In the genomic region with DNA sequence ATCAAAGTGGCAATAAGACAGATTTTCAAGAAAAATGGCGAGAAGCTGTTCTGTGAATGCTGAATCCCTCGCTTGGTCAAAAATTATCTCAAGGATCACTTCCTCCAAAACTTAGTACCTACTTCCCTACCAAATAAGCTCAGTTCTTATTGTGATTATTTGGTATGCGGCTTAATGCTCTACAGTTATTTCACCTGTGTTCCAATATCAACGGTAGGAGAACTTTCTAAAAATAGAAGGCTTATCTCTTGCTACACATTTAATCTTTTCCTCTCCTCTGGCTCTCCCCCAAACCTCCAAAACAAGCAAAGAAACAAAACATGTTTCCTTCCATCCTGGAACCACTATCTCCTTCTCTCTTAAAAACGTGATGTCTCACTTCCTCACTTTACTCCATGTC, we compare ENCODE assay signal across 34 cellular contexts. TPM values are rescaled to one million over a fixed set of nuclear protein-coding genes. Genes with fewer than 3 reads are reported as not detected.
DNase-seq lines count a peak whose midpoint lies in the region; ATAC-seq and TF ChIP-seq lines count a peak whose summit lies in the region.
"Had no signal": no experiment of that assay in that cellular context is flagged by ENCODE, and none has a peak within 500 bp of the region (broad histone marks: within the 10 kb centered on the region; RNA-seq: fewer than 3 reads in every experiment).

No MANE protein-coding gene starts in this region.

- no peak overlapping the region for H3K4me2 ChIP-seq in IMR-90 (ENCODE audit: low read depth, low read length)
- peak overlapping the region; percentile 26 for H3K4me2 ChIP-seq in OCI-LY3 (ENCODE audit: low read length)

- H3K4me3 Mint-ChIP-seq in dendritic cell treated with granulocyte-macrophage colony-stimulating factor and Interleukin-4, amounts not matched to agents 40 ng/mL and 50 ng/mL, for 4 days = no peak overlapping the region
- no peak overlapping the region for H3K4me3 Mint-ChIP-seq in progenitor cell of endocrine pancreas (ENCODE audit: low read depth)
- no peak overlapping the region for H3K4me3 Mint-ChIP-seq in activated CD8-positive, alpha-beta memory T cell treated with anti-CD3 and anti-CD28 coated beads, Interleukin-2, amount 10 ng/mL, durations not matched to agents 7 days and 5 days
- H3K4me3 Mint-ChIP-seq: activated naive CD8-positive, alpha-beta T cell treated with anti-CD3 and anti-CD28 coated beads, Interleukin-2, amount 50 U/mL, for 24 hours; activated T-cell treated with anti-CD3 and anti-CD28 coated beads, Interleukin-2, amount 50 U/mL, for 24 hours; IgD-negative memory B cell; immature natural killer cell; naive thymus-derived CD4-positive, alpha-beta T cell; T-helper 2 cell treated with Interferon-gamma antibody and Interleukin-4, amounts not matched to agents 5 μg/mL and 100 μg/mL, for 36 hours had no signal

- H3K4me1 ChIP-seq in IMR-90 (ENCODE audit: control insufficient read depth, insufficient read depth, low read length) = peaks cover 13% of the 10 kb centered on the region
- peaks cover 21% of the 10 kb centered on the region for H3K4me1 ChIP-seq in OCI-LY3 (ENCODE audit: low read length)
- peaks cover 4% of the 10 kb centered on the region for H3K4me1 ChIP-seq in upper lobe of right lung

- no peak overlapping the region for H3K27ac ChIP-seq in IMR-90 (ENCODE audit: insufficient read depth, low read length)
- H3K27ac ChIP-seq in OCI-LY3 (ENCODE audit: low read length) = no peak overlapping the region
- H3K27ac ChIP-seq in dorsolateral prefrontal cortex = no peak overlapping the region
- no peak overlapping the region for H3K27ac ChIP-seq in upper lobe of right lung
- H3K27ac ChIP-seq: brain microvascular endothelial cell, colonic mucosa, gastrocnemius medialis, left lung, skin epidermis, WERI-Rb-1 had no signal

- H3K9ac ChIP-seq in IMR-90 (ENCODE audit: low read depth, low read length) = no peak overlapping the region
- H3K9ac ChIP-seq in OCI-LY3 (ENCODE audit: low read length) = no peak overlapping the region

- no peak overlapping the region for H2BK120ac ChIP-seq in IMR-90 (ENCODE audit: low read depth, low read length)

- H3K27me3 Mint-ChIP-seq in dendritic cell treated with granulocyte-macrophage colony-stimulating factor and Interleukin-4, amounts not matched to agents 40 ng/mL and 50 ng/mL, for 4 days = no peaks in the 10 kb centered on the region
- H3K27me3 Mint-ChIP-seq in progenitor cell of endocrine pancreas = no peaks in the 10 kb centered on the region
- H3K27me3 Mint-ChIP-seq in activated CD8-positive, alpha-beta memory T cell treated with anti-CD3 and anti-CD28 coated beads, Interleukin-2, amount 10 ng/mL, durations not matched to agents 7 days and 5 days = no peaks in the 10 kb centered on the region
- H3K27me3 Mint-ChIP-seq: activated T-cell treated with anti-CD3 and anti-CD28 coated beads, Interleukin-2, amount 50 U/mL, for 24 hours; IgD-negative memory B cell had no signal

- peaks cover 8% of the 10 kb centered on the region for H3K9me1 ChIP-seq in IMR-90 (ENCODE audit: insufficient read depth, low read length)

- H4K20me1 ChIP-seq in IMR-90 (ENCODE audit: insufficient read depth, low read length) (peaks cover 4% of the 10 kb centered on the region; the same call in 1 of the 2 replicates), OCI-LY3 (ENCODE audit: insufficient read depth, low read length) (no peaks in the 10 kb centered on the region)

- DNase-seq in IMR-90 (no peak), progenitor cell of endocrine pancreas (ENCODE audit: low spot score, unreplicated experiment) (no peak), dorsolateral prefrontal cortex (no peak), upper lobe of right lung (no peak)
- DNase-seq in activated CD8-positive, alpha-beta memory T cell treated with anti-CD3 and anti-CD28 coated beads, Interleukin-2, amount 10 ng/mL, durations not matched to agents 7 days and 5 days = no peak
- no peak for DNase-seq in activated naive CD4-positive, alpha-beta T cell treated with Interleukin-2 at 50 U/mL for 16 hours
- DNase-seq: activated CD4-positive, alpha-beta T cell treated with anti-CD3 and anti-CD28 coated beads for 48 hours; activated gamma-delta T cell treated with Interleukin-2 at 50 U/mL for 16 hours; activated naive CD8-positive, alpha-beta T cell treated with anti-CD3 and anti-CD28 coated beads, Interleukin-2, amount 50 U/mL, for 24 hours; activated T-cell treated with anti-CD3 and anti-CD28 coated beads, Interleukin-2, amount 50 U/mL, for 24 hours; brain microvascular endothelial cell; C1 segment of cervical spinal cord; colonic mucosa; gastrocnemius medialis; hippocampal formation; immature natural killer cell; left lung; midbrain; naive thymus-derived CD4-positive, alpha-beta T cell; NCI-H2081; NCI-H2227 treated with DMSO at 0.1 percent for 48 hours; occipital lobe; SHP77; stimulated activated naive CD8-positive, alpha-beta T cell treated with anti-CD3 and anti-CD28 coated beads, Interleukin-15, Interleukin-2, amounts not matched to agents 100 U/mL and 50 U/mL, for 24 hours; WERI-Rb-1 had no signal

- H3K27ac Mint-ChIP-seq in dendritic cell treated with granulocyte-macrophage colony-stimulating factor and Interleukin-4, amounts not matched to agents 40 ng/mL and 50 ng/mL, for 4 days = peak overlapping the region; percentile 77
- H3K27ac Mint-ChIP-seq in progenitor cell of endocrine pancreas = peak overlapping the region; percentile 78
- H3K27ac Mint-ChIP-seq in activated CD8-positive, alpha-beta memory T cell treated with anti-CD3 and anti-CD28 coated beads, Interleukin-2, amount 10 ng/mL, durations not matched to agents 7 days and 5 days = no peak overlapping the region
- H3K27ac Mint-ChIP-seq: activated naive CD8-positive, alpha-beta T cell treated with anti-CD3 and anti-CD28 coated beads, Interleukin-2, amount 50 U/mL, for 24 hours; activated T-cell treated with anti-CD3 and anti-CD28 coated beads, Interleukin-2, amount 50 U/mL, for 24 hours; IgD-negative memory B cell; immature natural killer cell; naive thymus-derived CD4-positive, alpha-beta T cell; T-helper 2 cell treated with Interferon-gamma antibody and Interleukin-4, amounts not matched to agents 5 μg/mL and 100 μg/mL, for 36 hours had no signal

- H3K36me3 ChIP-seq in IMR-90 (ENCODE audit: control insufficient read depth, insufficient read depth, low read length) (no peaks in the 10 kb centered on the region; the same call in 1 of the 2 replicates), OCI-LY3 (replicated peaks; ENCODE audit: low read depth, low read length) (no peaks in the 10 kb centered on the region), upper lobe of right lung (no peaks in the 10 kb centered on the region)
- H3K36me3 ChIP-seq: brain microvascular endothelial cell, colonic mucosa, esophagus muscularis mucosa, gastrocnemius medialis, left lung, thoracic aorta, WERI-Rb-1 had no signal

- H4K5ac ChIP-seq in IMR-90 (ENCODE audit: low read depth, low read length) = no peak overlapping the region; the same call in 1 of the 2 replicates

- H3K23ac ChIP-seq in IMR-90 (ENCODE audit: low read depth, low read length) = no peak overlapping the region

- intact Hi-C loops in IMR-90 (cut with micrococcal nuclease) (loop anchor here (5.0 kb wide), 1 partner anchor 70 kb away; no protein-coding TSS in a partner anchor), dorsolateral prefrontal cortex (cut with DNase I) (no loop called here), upper lobe of right lung (cut with DNase I) (no loop called here)
- intact Hi-C loops in dendritic cell treated with granulocyte-macrophage colony-stimulating factor and Interleukin-4, amounts not matched to agents 40 ng/mL and 50 ng/mL, for 4 days (cut with micrococcal nuclease) = no loop called here

- peaks cover 26% of the 10 kb centered on the region for H3K36me3 Mint-ChIP-seq in dendritic cell treated with granulocyte-macrophage colony-stimulating factor and Interleukin-4, amounts not matched to agents 40 ng/mL and 50 ng/mL, for 4 days (ENCODE audit: low read depth)
- H3K36me3 Mint-ChIP-seq in progenitor cell of endocrine pancreas (ENCODE audit: insufficient read depth) = peaks cover 9% of the 10 kb centered on the region
- no peaks in the 10 kb centered on the region for H3K36me3 Mint-ChIP-seq in activated CD8-positive, alpha-beta memory T cell treated with anti-CD3 and anti-CD28 coated beads, Interleukin-2, amount 10 ng/mL, durations not matched to agents 7 days and 5 days
- H3K36me3 Mint-ChIP-seq: IgD-negative memory B cell; immature natural killer cell; naive thymus-derived CD4-positive, alpha-beta T cell had no signal

- TF ChIP-seq CTCF in IMR-90 (conservative IDR thresholded peaks at IDR 0.05; ENCODE audit: low read depth, low read length) (no peak), OCI-LY3 (IDR thresholded peaks at IDR 0.05; ENCODE audit: low read depth, low read length) (no peak), progenitor cell of endocrine pancreas (IDR thresholded peaks at IDR 0.05; ENCODE audit: unreplicated experiment) (no peak), dorsolateral prefrontal cortex (IDR thresholded peaks at IDR 0.05 in 54 of 56, conservative IDR thresholded peaks at IDR 0.05 in 2 of 56; ENCODE audit: low read depth in 1 of 56, partially characterized antibody in 56 of 56) (no peak), upper lobe of right lung (IDR thresholded peaks at IDR 0.05) (no peak)

- no peak overlapping the region for H4K91ac ChIP-seq in IMR-90 (ENCODE audit: insufficient read depth, low read depth, low read length)

- H3K4me1 Mint-ChIP-seq in dendritic cell treated with granulocyte-macrophage colony-stimulating factor and Interleukin-4, amounts not matched to agents 40 ng/mL and 50 ng/mL, for 4 days (ENCODE audit: low read depth) = peaks cover 53% of the 10 kb centered on the region
- H3K4me1 Mint-ChIP-seq in progenitor cell of endocrine pancreas (ENCODE audit: low read depth) = peaks cover 75% of the 10 kb centered on the region
- H3K4me1 Mint-ChIP-seq in activated CD8-positive, alpha-beta memory T cell treated with anti-CD3 and anti-CD28 coated beads, Interleukin-2, amount 10 ng/mL, durations not matched to agents 7 days and 5 days = no peaks in the 10 kb centered on the region
- H3K4me1 Mint-ChIP-seq: activated naive CD8-positive, alpha-beta T cell treated with anti-CD3 and anti-CD28 coated beads, Interleukin-2, amount 50 U/mL, for 24 hours; IgD-negative memory B cell; immature natural killer cell; naive thymus-derived CD4-positive, alpha-beta T cell had no signal

- no peak overlapping the region for H2BK5ac ChIP-seq in IMR-90 (ENCODE audit: low read depth, low read length, poor library complexity, severe bottlenecking)

- H3K79me1 ChIP-seq in IMR-90 (ENCODE audit: low read depth in 1 of 2, low read length in 2 of 2) = peaks cover 31 to 44% of the 10 kb centered on the region in 2 experiments

- H3K18ac ChIP-seq in IMR-90 (ENCODE audit: low read depth, low read length) = peak overlapping the region; percentile 18; the same call in 1 of the 2 replicates

- ATAC-seq in IMR-90 (ENCODE audit: low read depth) (no peak), upper lobe of right lung (no peak)
- no peak for ATAC-seq in activated CD8-positive, alpha-beta memory T cell treated with anti-CD3 and anti-CD28 coated beads, Interleukin-2, amount 10 ng/mL, durations not matched to agents 7 days and 5 days
- ATAC-seq: activated naive CD8-positive, alpha-beta T cell treated with anti-CD3 and anti-CD28 coated beads, Interleukin-2, amount 50 U/mL, for 24 hours; gastrocnemius medialis; left lung; naive thymus-derived CD4-positive, alpha-beta T cell; stimulated activated naive CD8-positive, alpha-beta T cell treated with anti-CD3 and anti-CD28 coated beads, Interleukin-15, Interleukin-2, amounts not matched to agents 100 U/mL and 50 U/mL, for 24 hours had no signal

- no peaks in the 10 kb centered on the region for H3K79me2 ChIP-seq in OCI-LY3 (ENCODE audit: low read length)

- H3K4me3 ChIP-seq in IMR-90 (ENCODE audit: insufficient read depth, low read depth, low read length) (no peak overlapping the region), OCI-LY3 (ENCODE audit: low read length) (no peak overlapping the region), dorsolateral prefrontal cortex (no peak overlapping the region), upper lobe of right lung (no peak overlapping the region)
- H3K4me3 ChIP-seq: colonic mucosa, esophagus muscularis mucosa, gastrocnemius medialis, left lung, skin epidermis, thoracic aorta had no signal

- no peak overlapping the region for H3K4ac ChIP-seq in IMR-90 (ENCODE audit: low read depth, low read length)

- H3K56ac ChIP-seq in IMR-90 (ENCODE audit: extremely low read depth, insufficient read depth, low read length) = no peak overlapping the region

- no peak overlapping the region for H2AK5ac ChIP-seq in IMR-90 (ENCODE audit: low read depth, low read length)

- in situ Hi-C loops in IMR-90 (cut with MboI; ENCODE audit: low sequenced_read_pairs) = loop anchor here (25.0 kb wide), 1 partner anchor 995 kb away; a partner anchor contains a TSS

- no peak overlapping the region for H3K14ac ChIP-seq in IMR-90 (replicated peaks; ENCODE audit: low read depth, low read length)

- CTCF ChIA-PET in IMR-90 (lab: Yijun Ruan, JAX) = no interaction called here
- CTCF ChIA-PET in activated CD8-positive, alpha-beta memory T cell treated with anti-CD3 and anti-CD28 coated beads, Interleukin-2, amount 10 ng/mL, durations not matched to agents 7 days and 5 days (lab: Charles Lee) = no interaction called here

- no peak overlapping the region for H4K8ac ChIP-seq in IMR-90 (ENCODE audit: low read depth in 2 of 2, low read length in 2 of 2)

- H2AK9ac ChIP-seq in IMR-90 (replicated peaks; ENCODE audit: low read depth, low read length, poor library complexity) = no peak overlapping the region

- BruUV-seq in IMR-90 (replicated peaks; lab: Mats Ljungman, UMichigan) = no TSS peak

- H3K27me3 ChIP-seq in IMR-90 (ENCODE audit: control insufficient read depth, insufficient read depth, low read length) (no peaks in the 10 kb centered on the region), OCI-LY3 (ENCODE audit: low read depth, low read length) (no peaks in the 10 kb centered on the region), dorsolateral prefrontal cortex (no peaks in the 10 kb centered on the region), upper lobe of right lung (no peaks in the 10 kb centered on the region)
- H3K27me3 ChIP-seq: brain microvascular endothelial cell, colonic mucosa, esophagus muscularis mucosa, gastrocnemius medialis, left lung had no signal

- TF ChIP-seq RAD21 in IMR-90 (IDR thresholded peaks at IDR 0.05; ENCODE audit: low read length) = no peak

- POLR2A ChIA-PET in IMR-90 (lab: Charles Lee; ENCODE audit: unreplicated experiment) = no interaction called here

- H3K9me3 ChIP-seq in IMR-90 (ENCODE audit: control insufficient read depth, insufficient read depth, low read length) (no peaks in the 10 kb centered on the region), OCI-LY3 (ENCODE audit: insufficient read depth, low read length) (no peaks in the 10 kb centered on the region), upper lobe of right lung (no peaks in the 10 kb centered on the region)
- H3K9me3 ChIP-seq: colonic mucosa, esophagus muscularis mucosa, gastrocnemius medialis, left lung, thoracic aorta had no signal

- H2AFZ ChIP-seq in IMR-90 (replicated peaks; ENCODE audit: low read length, poor library complexity) (no peak overlapping the region), OCI-LY3 (ENCODE audit: low read depth, low read length) (no peak overlapping the region)

- WGBS in IMR-90 (ENCODE audit: extremely low coverage in 2 of 2, insufficient read length in 1 of 2), 2 experiments = 86% methylated on average over 1 of the region's 5 CpGs; no CpG with 5 or more reads in 1 of the 2 experiments

- dilution Hi-C loops in IMR-90 (cut with HindIII; ENCODE audit: low sequenced_read_pairs, unreplicated experiment) = no loop called here

- H2BK15ac ChIP-seq in IMR-90 (ENCODE audit: low read depth, low read length) = no peak overlapping the region

- H3K9me3 Mint-ChIP-seq in dendritic cell treated with granulocyte-macrophage colony-stimulating factor and Interleukin-4, amounts not matched to agents 40 ng/mL and 50 ng/mL, for 4 days = no peaks in the 10 kb centered on the region
- H3K9me3 Mint-ChIP-seq in progenitor cell of endocrine pancreas (ENCODE audit: low read depth) = peaks cover 3% of the 10 kb centered on the region
- no peaks in the 10 kb centered on the region for H3K9me3 Mint-ChIP-seq in activated CD8-positive, alpha-beta memory T cell treated with anti-CD3 and anti-CD28 coated beads, Interleukin-2, amount 10 ng/mL, durations not matched to agents 7 days and 5 days (ENCODE audit: low read depth)
- H3K9me3 Mint-ChIP-seq: T-helper 2 cell treated with Interferon-gamma antibody and Interleukin-4, amounts not matched to agents 5 μg/mL and 100 μg/mL, for 36 hours had no signal

- no peak overlapping the region for H2BK20ac ChIP-seq in IMR-90 (ENCODE audit: low read depth, low read length)

- no peak for TF ChIP-seq POLR2A in IMR-90 (IDR thresholded peaks at IDR 0.05; ENCODE audit: low read depth, low read length)

RNA-seq across cellular contexts. Expression of a gene that starts 14.7 kb away (rescaled TPM):
- total RNA-seq in IMR-90 (2012; rRNA removed) = 90.7 and 105 TPM in 2 replicates
- polyA plus RNA-seq in IMR-90 (2012; rRNA removed) = 15.6 and 19.8 TPM in 2 replicates
- 4.4 and 11.0 TPM in 2 replicates for polyA plus RNA-seq in IMR-90 (2012; cell fraction: cytosol; rRNA removed)
- 13.5 and 32.1 TPM in 2 replicates for polyA plus RNA-seq in IMR-90 (2012; cell fraction: nucleus; rRNA removed; ENCODE audit: low replicate concordance)
- 42.2 and 42.5 TPM in 2 replicates for total RNA-seq in progenitor cell of endocrine pancreas
- 10 to 100 TPM in 89 of 120 experiments, 1 to 10 TPM in 31; 6.2 to 17.8 (median 11.3) TPM for total RNA-seq in dorsolateral prefrontal cortex
- total RNA-seq in activated CD8-positive, alpha-beta memory T cell treated with anti-CD3 and anti-CD28 coated beads, Interleukin-2, amount 10 ng/mL, durations not matched to agents 7 days and 5 days = not detected
- total RNA-seq in upper lobe of right lung = 31.3 TPM
- total RNA-seq: activated CD8-positive, alpha-beta memory T cell treated with anti-CD3 and anti-CD28 coated beads for 36 hours; OCI-LY7 had no signal
- polyA plus RNA-seq: IgD-negative memory B cell; naive thymus-derived CD4-positive, alpha-beta T cell had no signal

Comparison
In these comparisons a context has a peak if more than half of its experiments do, and no peak if none do; other contexts are left out.
1. RNA of a gene that starts 14.7 kb away (total RNA-seq): 90.7 to 105 TPM in IMR-90, 42.2 to 42.5 TPM in progenitor cell of endocrine pancreas, 31.3 TPM in upper lobe of right lung (single experiment) and 6.2 to 17.8 TPM in dorsolateral prefrontal cortex; not detected in activated CD8-positive, alpha-beta memory T cell treated with anti-CD3 and anti-CD28 coated beads, Interleukin-2, amount 10 ng/mL, durations not matched to agents 7 days and 5 days; every median in the first group is over 4 times any median in the second.